ENCODE assay signal across 8 cellular contexts in the genomic region with DNA sequence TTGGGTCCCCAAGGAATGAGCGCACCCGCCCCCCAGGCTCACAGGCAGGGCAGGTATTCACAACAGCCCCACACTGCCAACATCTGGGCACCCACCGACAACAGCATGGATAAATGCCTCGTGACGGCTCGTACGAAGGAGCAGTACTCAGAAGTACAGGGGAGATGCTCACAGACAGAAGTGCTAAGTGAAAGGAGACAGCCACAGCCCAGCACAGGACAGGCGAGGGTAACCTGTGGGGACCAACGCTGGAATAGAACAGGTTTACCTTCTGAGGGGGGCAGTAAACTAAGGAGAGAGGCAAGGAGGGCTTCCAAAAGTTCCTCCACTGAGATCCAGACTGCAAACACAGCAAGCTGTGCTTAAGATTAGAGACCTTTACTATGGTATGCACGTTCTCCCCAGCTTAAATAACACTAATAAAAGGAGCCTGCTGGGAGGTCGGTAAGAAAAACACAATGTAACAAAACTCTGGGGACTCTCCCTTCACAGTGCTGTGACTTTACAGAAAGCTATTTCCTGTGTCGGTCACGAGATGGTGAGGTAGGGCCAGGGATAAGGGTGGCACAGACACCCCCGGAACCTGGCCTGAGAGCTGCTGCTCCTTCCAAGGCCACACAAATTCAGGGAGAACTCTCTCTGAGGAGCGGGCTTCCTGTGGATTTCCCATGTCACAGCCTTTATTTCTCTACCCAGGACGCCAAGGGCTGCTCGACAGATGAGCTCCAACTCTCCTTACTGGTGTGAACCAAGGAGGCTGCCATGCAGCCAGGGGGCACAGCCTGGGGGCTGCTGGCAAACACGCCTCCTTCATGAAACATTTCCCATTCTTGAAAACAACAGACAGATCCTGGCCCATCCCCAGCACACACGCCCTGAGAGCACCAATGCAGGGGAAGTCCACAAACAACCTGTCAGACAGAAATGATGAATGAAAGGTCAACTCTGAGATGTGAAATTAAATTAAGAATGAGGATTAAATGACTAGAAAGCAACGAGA. TPM values are rescaled to one million over a fixed set of nuclear protein-coding genes. Genes with fewer than 3 reads are reported as not detected.
A peak's percentile ranks its signal among the peaks of the same experiment; 100 is the strongest.
DNase-seq lines count a peak whose midpoint lies in the region; ATAC-seq lines count a peak whose summit lies in the region.

No MANE protein-coding gene starts in this region.

- H3K9ac ChIP-seq in BLaER1 = peak overlapping the region; percentile 58

- ATAC-seq in GM21367 (IDR thresholded peaks at IDR 0.05; ENCODE audit: unreplicated experiment) (peak; percentile 56), HG03558 (IDR thresholded peaks at IDR 0.05; ENCODE audit: extremely low read depth, unreplicated experiment) (peak; percentile 51), esophagus mucosa (peak; percentile 26)

- H3K4me1 ChIP-seq in BLaER1 = peaks cover 98% of the 10 kb centered on the region

- peaks cover 83% of the 10 kb centered on the region for H4K20me1 ChIP-seq in BLaER1

- DNase-seq in NCI-H2029 treated with DMSO at 0.1 percent for 48 hours (lab: John Stamatoyannopoulos, UW) (no peak), NCI-H1694 treated with DMSO at 0.1 percent for 48 hours (lab: John Stamatoyannopoulos, UW) (no peak), retina (no peak)
- DNase-seq in activated CD4-positive, alpha-beta T cell treated with anti-CD3 and anti-CD28 coated beads, Interleukin-2, amount 50 U/mL, for 4 hours = no peak

- H3K27ac ChIP-seq in BLaER1 = peak overlapping the region; percentile 59

- peaks cover 72% of the 10 kb centered on the region for H3K36me3 ChIP-seq in BLaER1

- no peaks in the 10 kb centered on the region for H3K27me3 ChIP-seq in BLaER1

- peak overlapping the region; percentile 22 for H3K4me3 ChIP-seq in BLaER1

- peak overlapping the region; percentile 95 for H3K4me2 ChIP-seq in BLaER1

- no peaks in the 10 kb centered on the region for H3K9me3 ChIP-seq in BLaER1

RNA-seq across cellular contexts. Expression of a gene that starts 26.3 kb away (rescaled TPM):
- total RNA-seq in esophagus mucosa = 12.8 TPM

RNA-seq across cellular contexts. Expression of a gene that starts 55.9 kb away (rescaled TPM):
- 0.64 TPM for total RNA-seq in esophagus mucosa
